Comparison of ENCODE assay signal across 22 cellular contexts in genomic region chr6:161414180-161414579, GRCh38.
DNase-seq lines count a peak whose midpoint lies in the region; ATAC-seq and TF ChIP-seq lines count a peak whose summit lies in the region.
"Had no signal": no experiment of that assay in that cellular context is flagged by ENCODE, and none has a peak within 500 bp of the region (broad histone marks: within the 10 kb centered on the region; RNA-seq: fewer than 3 reads in every experiment).

No MANE protein-coding gene starts in this region.

- peaks cover 3% of the 10 kb centered on the region for H3K4me1 ChIP-seq in mammary epithelial cell (ENCODE audit: insufficient read depth, low read length)
- H3K4me1 ChIP-seq in gastrocnemius medialis, result peaks cover 43 to 47% of the 10 kb centered on the region in 2 donors

- 29% methylated on average over 7 of the region's 11 CpGs for WGBS in mammary epithelial cell (ENCODE audit: low coverage, missing lambda C conversion rate)

- H3K4me2 ChIP-seq in mammary epithelial cell (ENCODE audit: insufficient read depth, low read depth, low read length), result no peak overlapping the region
- H3K4me2 ChIP-seq: KMS-11 had no signal

- H3K9me3 ChIP-seq in mammary epithelial cell (replicated peaks; ENCODE audit: insufficient read depth, low read length) (no peaks in the 10 kb centered on the region), gastrocnemius medialis (no peaks in the 10 kb centered on the region)

- in situ Hi-C loops in mammary epithelial cell (cut with MboI; ENCODE audit: low sequenced_read_pairs in 2 of 2), result loop anchor here in 1 of 2 donors (25.0 kb wide), 1 partner anchor 698 kb away; no protein-coding TSS in a partner anchor
- in situ Hi-C loops in gastrocnemius medialis (cut with MboI; ENCODE audit: low sequenced_read_pairs in 4 of 4), result loop anchor here in 2 of 4 donors (25.0 kb wide), 1 partner anchor 1323 kb away; the partner anchor contains the start of genes PACRG (in 2 of the 2) and PRKN (in 2 of the 2)

- H3K27ac Mint-ChIP-seq in activated naive CD4-positive, alpha-beta T cell treated with anti-CD3 and anti-CD28 coated beads, Interleukin-2, amount 50 U/mL, for 72 hours, result no peak overlapping the region
- H3K27ac Mint-ChIP-seq: activated T-cell treated with anti-CD3 and anti-CD28 coated beads, Interleukin-2, amount 50 U/mL, for 24 hours; CD4-positive, alpha-beta T cell had no signal

- H3K27me3 ChIP-seq in mammary epithelial cell (ENCODE audit: insufficient read depth, low read length) (no peaks in the 10 kb centered on the region), gastrocnemius medialis (no peaks in the 10 kb centered on the region)
- H3K27me3 ChIP-seq: sigmoid colon had no signal

- TF ChIP-seq CTCF in mammary epithelial cell (conservative IDR thresholded peaks at IDR 0.05 in 1 of 2, IDR thresholded peaks at IDR 0.05 in 1 of 2; ENCODE audit: extremely low read depth in 1 of 2, insufficient read depth in 1 of 2, low read depth in 1 of 2, low read length in 2 of 2), result no peak
- no peak for TF ChIP-seq CTCF in gastrocnemius medialis (IDR thresholded peaks at IDR 0.05 in 4 of 5, conservative IDR thresholded peaks at IDR 0.05 in 1 of 5)

- BruUV-seq in mammary epithelial cell (replicated peaks; lab: Mats Ljungman, UMichigan), result no TSS peak

- H3K9me3 Mint-ChIP-seq in activated naive CD4-positive, alpha-beta T cell treated with anti-CD3 and anti-CD28 coated beads, Interleukin-2, amount 50 U/mL, for 72 hours, result no peaks in the 10 kb centered on the region
- H3K9me3 Mint-ChIP-seq: activated T-cell treated with anti-CD3 and anti-CD28 coated beads, Interleukin-2, amount 50 U/mL, for 24 hours; CD4-positive, alpha-beta T cell had no signal

- TF ChIP-seq POLR2A in gastrocnemius medialis (IDR thresholded peaks at IDR 0.05), result no peak

- peak; percentile 69 for DNase-seq in M059J (ENCODE audit: low read depth)
- no peak for DNase-seq in mammary epithelial cell
- peak; percentile 38 for DNase-seq in left kidney (ENCODE audit: low read depth, low spot score)
- peak; percentile 26 to 30 for DNase-seq in gastrocnemius medialis
- no peak for DNase-seq in activated naive CD4-positive, alpha-beta T cell treated with anti-CD3 and anti-CD28 coated beads, Interleukin-2, amount 50 U/mL, for 72 hours (ENCODE audit: low spot score in 2 of 2)
- no peak for DNase-seq in SIG-M5 (lab: John Stamatoyannopoulos, UW)
- DNase-seq: activated CD4-positive, alpha-beta T cell treated with anti-CD3 and anti-CD28 coated beads for 1 hour; activated naive CD4-positive, alpha-beta T cell treated with Interleukin-2 at 50 U/mL for 16 hours; activated T-cell treated with anti-CD3 and anti-CD28 coated beads, Interleukin-2, amount 50 U/mL, for 24 hours; amniotic stem cell; CD4-positive, alpha-beta T cell; DMS153; GF-D8; hippocampal formation; NCI-H2029; NCI-H226; NCI-H82; sigmoid colon had no signal

- no peak overlapping the region for H3K9ac ChIP-seq in mammary epithelial cell (ENCODE audit: insufficient read depth, low read length)
- H3K9ac ChIP-seq: KMS-11 had no signal

- no peaks in the 10 kb centered on the region for H3K79me2 ChIP-seq in mammary epithelial cell (ENCODE audit: insufficient read depth, low read length)

- dilution Hi-C loops in mammary epithelial cell (cut with HindIII; ENCODE audit: low sequenced_read_pairs), result no loop called here

- no peaks in the 10 kb centered on the region for H3K36me3 Mint-ChIP-seq in activated naive CD4-positive, alpha-beta T cell treated with anti-CD3 and anti-CD28 coated beads, Interleukin-2, amount 50 U/mL, for 72 hours

- peak overlapping the region; percentile 36 for H2AFZ ChIP-seq in mammary epithelial cell (ENCODE audit: low read depth, low read length)

- CTCF ChIA-PET in mammary epithelial cell (lab: Charles Lee; ENCODE audit: low non-redundant PET), result no interaction called here

- H4K20me1 ChIP-seq in mammary epithelial cell (ENCODE audit: insufficient read depth, low read length), result no peaks in the 10 kb centered on the region

- ATAC-seq in gastrocnemius medialis (peak; percentile 18 to 27), GM21515 (IDR thresholded peaks at IDR 0.05; ENCODE audit: unreplicated experiment) (no peak)
- no peak for ATAC-seq in activated naive CD4-positive, alpha-beta T cell treated with anti-CD3 and anti-CD28 coated beads, Interleukin-2, amount 50 U/mL, for 72 hours
- ATAC-seq: HCT116 had no signal

- H3K27ac ChIP-seq in mammary epithelial cell (ENCODE audit: insufficient read depth, low read depth, low read length) (no peak overlapping the region), gastrocnemius medialis (peak overlapping the region; percentile 71 to 90 (median 84))
- H3K27ac ChIP-seq: KMS-11, sigmoid colon had no signal

- H3K36me3 ChIP-seq in mammary epithelial cell (ENCODE audit: insufficient read depth, low read length), result no peaks in the 10 kb centered on the region
- no peaks in the 10 kb centered on the region for H3K36me3 ChIP-seq in gastrocnemius medialis
- H3K36me3 ChIP-seq: sigmoid colon had no signal

- intact Hi-C loops in mammary epithelial cell (cut with micrococcal nuclease), result no loop called here
- intact Hi-C loops in gastrocnemius medialis (cut with DNase I; ENCODE audit: low total_unique reads), result loop anchor here (2.0 kb wide), 1 partner anchor 19 kb away; no protein-coding TSS in a partner anchor

- no peak overlapping the region for H3K4me3 ChIP-seq in mammary epithelial cell (replicated peaks in 1 of 3; ENCODE audit: insufficient read depth in 1 of 3, low read depth in 2 of 3, low read length in 3 of 3)
- peak overlapping the region; percentile 1 to 43 (median 16) for H3K4me3 ChIP-seq in gastrocnemius medialis
- H3K4me3 ChIP-seq: lung, sigmoid colon had no signal

Comparison
In these comparisons a context has a peak if more than half of its experiments do, and no peak if none do; other contexts are left out.
1. DNase-seq: peak in M059J (single experiment), left kidney (single experiment) and gastrocnemius medialis (2 of 2); none in mammary epithelial cell (single experiment), activated naive CD4-positive, alpha-beta T cell treated with anti-CD3 and anti-CD28 coated beads, Interleukin-2, amount 50 U/mL, for 72 hours (0 of 2) and SIG-M5 (single experiment).
2. H3K4me3 ChIP-seq: peak in gastrocnemius medialis (4 of 4); none in mammary epithelial cell (0 of 3).
3. ATAC-seq: peak in gastrocnemius medialis (2 of 2); none in activated naive CD4-positive, alpha-beta T cell treated with anti-CD3 and anti-CD28 coated beads, Interleukin-2, amount 50 U/mL, for 72 hours (0 of 2) and GM21515 (single experiment).